Comparison of ENCODE assay signal across 1 cellular context in genomic region chr15:89416339-89417183, GRCh38.
TF ChIP-seq lines count a peak whose summit lies in the region.

No MANE protein-coding gene starts in this region.

TF ChIP-seq in HEK293, 187 proteins besides CTCF, POLR2A, EP300 and RAD21 (continued from another document):
- TF ChIP-seq ZNF19 (tag by site-specific recombination; IDR thresholded peaks at IDR 0.05; ENCODE audit: low read depth) (no peak), ZBTB6 (tag by site-specific recombination; IDR thresholded peaks at IDR 0.05) (0 out of 2 replicates have a peak, but pooled peaks have one; percentile 9), PBX3 (CRISPR knock-in tag; IDR thresholded peaks at IDR 0.05) (no peak), SP7 (tag by site-specific recombination; IDR thresholded peaks at IDR 0.05) (0 out of 2 replicates have a peak, but pooled peaks have one; percentile 27), ZNF558 (tag by site-specific recombination; IDR thresholded peaks at IDR 0.05) (no peak), ZNF292 (tag by site-specific recombination; IDR thresholded peaks at IDR 0.05; ENCODE audit: borderline replicate concordance, low read depth) (no peak), ZNF155 (tag by site-specific recombination; IDR thresholded peaks at IDR 0.05) (no peak), PRDM6 (tag by site-specific recombination; IDR thresholded peaks at IDR 0.05) (no peak), ZNF76 (tag by site-specific recombination; IDR thresholded peaks at IDR 0.05; ENCODE audit: borderline replicate concordance, low read depth) (no peak), ZNF169 (tag by site-specific recombination; IDR thresholded peaks at IDR 0.05) (no peak), KLF7 (tag by site-specific recombination; IDR thresholded peaks at IDR 0.05; ENCODE audit: borderline replicate concordance) (no peak), ZNF366 (tag by site-specific recombination; conservative IDR thresholded peaks at IDR 0.05) (peak; percentile 36; the same call in 1 of the 2 replicates), SCRT2 (tag by site-specific recombination; IDR thresholded peaks at IDR 0.05) (no peak), SCRT1 (tag by site-specific recombination; IDR thresholded peaks at IDR 0.05; ENCODE audit: borderline replicate concordance) (no peak), ZNF776 (tag by site-specific recombination; IDR thresholded peaks at IDR 0.05; ENCODE audit: borderline replicate concordance) (no peak), TRIM28 (IDR thresholded peaks at IDR 0.05; ENCODE audit: borderline replicate concordance, low read length) (no peak), ZNF670 (tag by site-specific recombination; IDR thresholded peaks at IDR 0.05; ENCODE audit: low read depth) (no peak), ZNF404 (tag by site-specific recombination; IDR thresholded peaks at IDR 0.05) (no peak), ZNF174 (tag by site-specific recombination; IDR thresholded peaks at IDR 0.05) (no peak), ZBTB44 (tag by site-specific recombination; IDR thresholded peaks at IDR 0.05) (no peak), REST (tag by site-specific recombination; IDR thresholded peaks at IDR 0.05) (no peak), HOXA7 (CRISPR knock-in tag; IDR thresholded peaks at IDR 0.05; ENCODE audit: borderline replicate concordance) (no peak), GLI2 (tag by site-specific recombination; IDR thresholded peaks at IDR 0.05; ENCODE audit: borderline replicate concordance, low read depth) (no peak), ZNF529 (tag by site-specific recombination; IDR thresholded peaks at IDR 0.05; ENCODE audit: insufficient replicate concordance) (no peak)
TF ChIP-seq in HEK293: peak in this region for 12.
